ENCODE assay signal across 8 cellular contexts in the genomic region with DNA sequence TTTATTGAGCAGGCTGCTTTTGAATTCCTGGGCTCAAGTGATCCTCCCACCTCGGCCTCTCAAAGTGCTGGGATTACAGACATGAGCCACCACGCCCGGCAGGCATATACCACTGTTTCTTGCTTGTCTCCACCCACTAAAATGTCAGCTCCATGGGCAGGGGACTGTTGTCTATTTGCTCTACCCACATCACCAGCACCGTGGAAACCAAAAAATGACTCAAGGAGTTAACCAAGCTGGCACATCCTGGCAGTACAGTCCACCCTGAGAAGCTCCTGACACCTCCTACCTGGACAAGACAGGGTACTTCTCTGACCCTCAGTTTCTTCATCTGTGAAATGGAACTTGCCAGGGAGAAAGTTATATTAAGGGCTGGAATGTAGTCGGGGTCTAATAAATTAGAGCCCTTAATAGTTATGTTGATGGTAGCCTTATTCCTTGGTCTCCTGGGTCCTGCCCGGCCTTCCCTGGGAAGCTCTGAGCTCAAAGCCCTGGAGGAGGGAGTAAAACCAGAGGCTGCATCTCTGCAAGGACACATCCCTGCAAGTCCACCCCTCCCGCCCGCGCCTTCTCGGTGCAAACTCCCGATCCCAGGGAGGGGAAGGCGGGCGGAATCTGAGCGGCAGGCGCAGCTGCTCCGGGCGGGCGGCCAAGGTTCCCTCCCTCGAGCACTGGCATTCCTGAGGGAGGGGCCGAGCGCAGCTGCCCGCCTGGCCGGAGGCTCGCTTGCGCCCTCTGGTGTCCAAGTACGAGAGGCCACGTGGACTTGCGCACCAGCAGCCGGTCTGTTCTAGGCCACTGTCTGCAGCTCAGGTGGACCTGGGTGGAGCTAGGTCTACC. TPM values are rescaled to one million over a fixed set of nuclear protein-coding genes. Genes with fewer than 3 reads are reported as not detected.
DNase-seq lines count a peak whose midpoint lies in the region; ATAC-seq and FAIRE-seq lines count a peak whose summit lies in the region.

No MANE protein-coding gene starts in this region.

- no peak for ATAC-seq in HG03521 (IDR thresholded peaks at IDR 0.05; ENCODE audit: unreplicated experiment)

- FAIRE-seq in HTR-8/SVneo (lab: Jason Lieb, UNC) (peak; percentile 90), endometrium (lab: Jason Lieb, UNC) (peak; percentile 84)

- DNase-seq in EL (peak; percentile 92), HTR-8/SVneo (ENCODE audit: insufficient read length, low spot score) (peak; percentile 95), NOMO-1 treated with DMSO at 0.1 percent for 48 hours (lab: John Stamatoyannopoulos, UW; ENCODE audit: unreplicated experiment) (peak; percentile 44), mesenteric fat pad (ENCODE audit: low spot score) (peak; percentile 98)
- peak; percentile 53 to 84 (median 74) for DNase-seq in activated CD8-positive, alpha-beta memory T cell treated with anti-CD3 and anti-CD28 coated beads for 48 hours (ENCODE audit: low read depth in 2 of 3, low spot score in 2 of 3)
- DNase-seq in stimulated activated CD8-positive, alpha-beta memory T cell treated with anti-CD3 and anti-CD28 coated beads, Interleukin-15, amount 100 ng/mL, for 48 hours (ENCODE audit: low read depth in 2 of 2): peak; percentile 64 to 68

RNA-seq across cellular contexts. Expression of a gene that starts 14.1 kb away (rescaled TPM):
- total RNA-seq in mesenteric fat pad: not detected

RNA-seq across cellular contexts. Expression of a gene that starts 17.1 kb away (rescaled TPM):
- total RNA-seq in mesenteric fat pad: 30.2 TPM

RNA-seq across cellular contexts. Expression of a gene that starts 58.7 kb away (rescaled TPM):
- total RNA-seq in mesenteric fat pad: 29.3 TPM

Comparison
In these comparisons a context has a peak if more than half of its experiments do, and no peak if none do; other contexts are left out.
1. DNase-seq: peak in every context shown above with its lines; median percentile 98 in mesenteric fat pad; 95 in HTR-8/SVneo; 92 in EL; 74 in activated CD8-positive, alpha-beta memory T cell treated with anti-CD3 and anti-CD28 coated beads for 48 hours; 66 in stimulated activated CD8-positive, alpha-beta memory T cell treated with anti-CD3 and anti-CD28 coated beads, Interleukin-15, amount 100 ng/mL, for 48 hours; 44 in NOMO-1 treated with DMSO at 0.1 percent for 48 hours.